Comparison of ENCODE assay signal across 1 cellular context in genomic region chr1:147084273-147085096, GRCh38.
A peak's percentile ranks its signal among the peaks of the same experiment; 100 is the strongest.
TF ChIP-seq lines count a peak whose summit lies in the region.

No MANE protein-coding gene starts in this region.

TF ChIP-seq in K562, 482 proteins besides CTCF, POLR2A, EP300 and RAD21 (continued from another document and continues in another):
- TF ChIP-seq MNT (conservative IDR thresholded peaks at IDR 0.05) (peak; percentile 67 to 80; a peak in 2 of 4 replicates), ZNF507 (tag; conservative IDR thresholded peaks at IDR 0.05) (no peak), SUPT5H (IDR thresholded peaks at IDR 0.05) (peak; percentile 100), SREBF1 (IDR thresholded peaks at IDR 0.05; ENCODE audit: borderline replicate concordance, low read depth, low read length) (no peak), JUND (IDR thresholded peaks at IDR 0.05; ENCODE audit: borderline replicate concordance, low read depth, low read length) (peak; percentile 82), JUND (tag; IDR thresholded peaks at IDR 0.05; ENCODE audit: borderline replicate concordance, low read depth, low read length) (peak; percentile 95; the same call in 2 of the 3 replicates), NRF1 (conservative IDR thresholded peaks at IDR 0.05 in 1 of 2, IDR thresholded peaks at IDR 0.05 in 1 of 2) (peak; percentile 55 to 67; a peak in 3 of 4 replicates), RCOR1 (IDR thresholded peaks at IDR 0.05; ENCODE audit: borderline replicate concordance in 1 of 2, low read depth in 2 of 2, low read length in 2 of 2) (peak; percentile 14 to 32; a peak in 3 of 4 replicates), CAMTA2 (CRISPR knock-in tag; conservative IDR thresholded peaks at IDR 0.05) (0 out of 2 replicates have a peak, but pooled peaks have one; percentile 77), ZNF717 (CRISPR knock-in tag; IDR thresholded peaks at IDR 0.05) (peak; percentile 95), XRCC5 (IDR thresholded peaks at IDR 0.05; ENCODE audit: low read depth, low read length) (peak; percentile 93; the same call in 1 of the 2 replicates), ZNF3 (CRISPR knock-in tag; IDR thresholded peaks at IDR 0.05) (0 out of 2 replicates have a peak, but pooled peaks have one; percentile 49), CTBP1 (IDR thresholded peaks at IDR 0.05; ENCODE audit: borderline replicate concordance) (peak; percentile 60), ZBTB5 (IDR thresholded peaks at IDR 0.05) (no peak), HNRNPH1 (optimal IDR thresholded peaks at IDR 0.05; ENCODE audit: low read depth, low read length) (no peak), ZNF444 (CRISPR knock-in tag; IDR thresholded peaks at IDR 0.05) (peak; percentile 74; the same call in 1 of the 2 replicates), HDGF (IDR thresholded peaks at IDR 0.05) (no peak), ESRRB (CRISPR knock-in tag; IDR thresholded peaks at IDR 0.05; ENCODE audit: borderline replicate concordance) (peak; percentile 86), MED1 (CRISPR knock-in tag; IDR thresholded peaks at IDR 0.05; ENCODE audit: borderline replicate concordance) (peak; percentile 97), CEBPZ (IDR thresholded peaks at IDR 0.05; ENCODE audit: borderline replicate concordance, low read depth, low read length) (peak; percentile 35; the same call in 1 of the 2 replicates), CBX1 (IDR thresholded peaks at IDR 0.05; ENCODE audit: low read depth) (peak; percentile 100), ZMIZ1 (IDR thresholded peaks at IDR 0.05; ENCODE audit: low read depth in 2 of 2, low read length in 2 of 2) (peak in 1 of 2 experiments; percentile 100; a peak in 3 of 4 replicates), MXD1 (CRISPR knock-in tag; IDR thresholded peaks at IDR 0.05; ENCODE audit: borderline replicate concordance, poor library complexity, severe bottlenecking) (no peak), GTF2B (IDR thresholded peaks at IDR 0.05; ENCODE audit: extremely low read depth, insufficient read length) (peak; percentile 100), ZBTB49 (CRISPR knock-in tag; IDR thresholded peaks at IDR 0.05; ENCODE audit: borderline replicate concordance) (no peak), ZNF436 (CRISPR knock-in tag; IDR thresholded peaks at IDR 0.05) (peak; percentile 92), RBFOX2 (IDR thresholded peaks at IDR 0.05; ENCODE audit: low read depth, low read length) (peak; percentile 100), FOXP1 (CRISPR knock-in tag; IDR thresholded peaks at IDR 0.05) (0 out of 2 replicates have a peak, but pooled peaks have one; percentile 9), ELF4 (CRISPR knock-in tag; IDR thresholded peaks at IDR 0.05) (peak; percentile 99), ZNF41 (CRISPR knock-in tag; conservative IDR thresholded peaks at IDR 0.05) (peak; percentile 64), HOXB6 (CRISPR knock-in tag; IDR thresholded peaks at IDR 0.05; ENCODE audit: borderline replicate concordance) (peak; percentile 65; the same call in 1 of the 2 replicates), GTF2A2 (tag; IDR thresholded peaks at IDR 0.05) (peak; percentile 99), TFAM (CRISPR knock-in tag; conservative IDR thresholded peaks at IDR 0.05) (no peak), EWSR1 (IDR thresholded peaks at IDR 0.05; ENCODE audit: borderline replicate concordance, low read depth, partially characterized antibody) (peak; percentile 94), CREM (IDR thresholded peaks at IDR 0.05; ENCODE audit: low read depth) (peak; percentile 98), E2F3 (CRISPR knock-in tag; IDR thresholded peaks at IDR 0.05) (0 out of 2 replicates have a peak, but pooled peaks have one; percentile 40), TBL1XR1 (IDR thresholded peaks at IDR 0.05; ENCODE audit: low read length in 2 of 2) (peak; percentile 28 to 87; a peak in 3 of 4 replicates), KLF16 (IDR thresholded peaks at IDR 0.05) (0 out of 2 replicates have a peak, but pooled peaks have one; percentile 2), BRD9 (IDR thresholded peaks at IDR 0.05; ENCODE audit: low read depth, partially characterized antibody) (peak; percentile 38), ILK (tag; IDR thresholded peaks at IDR 0.05; ENCODE audit: borderline replicate concordance, low read depth) (no peak), POLR2B (IDR thresholded peaks at IDR 0.05; ENCODE audit: low read depth, partially characterized antibody) (peak; percentile 100)
- TF ChIP-seq, protein P1, sequence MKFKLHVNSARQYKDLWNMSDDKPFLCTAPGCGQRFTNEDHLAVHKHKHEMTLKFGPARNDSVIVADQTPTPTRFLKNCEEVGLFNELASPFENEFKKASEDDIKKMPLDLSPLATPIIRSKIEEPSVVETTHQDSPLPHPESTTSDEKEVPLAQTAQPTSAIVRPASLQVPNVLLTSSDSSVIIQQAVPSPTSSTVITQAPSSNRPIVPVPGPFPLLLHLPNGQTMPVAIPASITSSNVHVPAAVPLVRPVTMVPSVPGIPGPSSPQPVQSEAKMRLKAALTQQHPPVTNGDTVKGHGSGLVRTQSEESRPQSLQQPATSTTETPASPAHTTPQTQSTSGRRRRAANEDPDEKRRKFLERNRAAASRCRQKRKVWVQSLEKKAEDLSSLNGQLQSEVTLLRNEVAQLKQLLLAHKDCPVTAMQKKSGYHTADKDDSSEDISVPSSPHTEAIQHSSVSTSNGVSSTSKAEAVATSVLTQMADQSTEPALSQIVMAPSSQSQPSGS (CRISPR knock-in tag; IDR thresholded peaks at IDR 0.05), result no peak
- TF ChIP-seq, protein P2, sequence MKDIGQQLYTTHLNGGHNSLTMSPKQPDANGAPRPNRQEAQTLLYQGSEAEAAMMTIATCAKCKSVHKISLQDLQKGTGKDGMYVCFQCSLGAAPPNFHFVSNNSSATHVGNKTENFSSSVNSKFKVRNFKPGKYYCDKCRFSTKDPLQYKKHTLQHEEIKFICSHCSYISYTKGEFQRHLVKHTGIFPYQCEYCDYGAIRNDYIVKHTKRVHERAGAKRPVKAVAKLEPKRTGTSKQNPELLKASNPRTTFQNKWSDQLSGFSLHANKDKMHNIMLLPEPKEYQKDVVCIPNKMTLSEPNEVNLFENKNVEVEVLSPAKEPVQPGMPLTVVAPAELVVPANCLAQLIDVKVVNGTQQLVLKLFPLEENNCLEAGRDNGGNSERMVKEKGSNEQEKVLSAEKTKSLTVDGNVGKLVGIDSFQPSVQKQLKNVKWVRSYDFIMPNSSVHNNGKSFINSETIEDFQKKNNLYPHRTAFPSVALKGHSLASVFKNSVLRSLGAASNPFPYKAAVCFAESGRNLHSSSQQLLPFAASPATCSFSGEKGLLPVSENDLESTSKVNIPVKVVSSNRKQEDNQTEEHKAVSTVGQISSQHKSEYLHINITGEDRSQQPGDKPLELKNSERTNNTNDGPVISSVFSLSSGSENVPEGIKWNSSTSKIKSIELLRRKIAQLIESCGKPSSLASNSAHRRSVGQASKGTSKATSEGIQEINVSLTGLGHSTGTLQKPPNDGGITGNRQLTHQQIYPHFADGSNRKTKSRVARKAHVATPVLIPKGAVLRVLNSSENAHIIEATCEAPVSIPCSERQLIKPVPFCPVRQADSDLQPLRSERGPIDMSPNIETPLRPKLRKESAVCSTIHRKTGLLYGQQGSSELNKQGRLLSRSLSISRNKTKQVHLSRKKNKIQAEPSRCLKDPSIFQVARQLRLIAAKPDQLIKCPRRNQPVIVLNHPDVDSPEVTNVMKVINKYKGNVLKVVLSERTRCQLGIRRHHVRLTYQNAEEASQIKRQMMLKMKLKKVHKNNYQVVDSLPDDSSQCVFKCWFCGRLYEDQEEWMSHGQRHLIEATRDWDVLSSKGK (CRISPR knock-in tag; IDR thresholded peaks at IDR 0.05), result peak; percentile 88
